34 cellular contexts compared by ENCODE assay signal in the genomic region with DNA sequence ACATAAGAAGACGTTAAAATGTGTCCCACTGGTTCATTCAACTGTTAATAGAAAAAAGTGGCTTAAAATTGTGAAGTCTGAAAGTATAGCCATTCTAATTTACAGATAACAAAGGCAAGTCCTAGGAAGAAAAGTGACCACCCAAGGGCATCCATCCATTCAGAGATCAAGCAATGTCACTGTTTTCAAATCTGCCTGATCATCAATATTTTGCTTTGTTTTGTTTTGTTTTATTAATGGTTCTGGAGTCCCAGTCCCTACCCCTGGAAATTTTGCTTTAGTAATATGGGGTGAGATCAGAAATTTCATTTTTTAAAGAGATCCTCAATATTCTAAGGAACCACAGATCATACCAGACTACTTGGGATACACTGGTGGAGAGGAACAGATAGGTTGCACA.
"Had no signal": no experiment of that assay in that cellular context is flagged by ENCODE, and none has a peak within 500 bp of the region (broad histone marks: within the 10 kb centered on the region; RNA-seq: fewer than 3 reads in every experiment).

No MANE protein-coding gene starts in this region.

- H3K27ac Mint-ChIP-seq: activated B cell treated with CpG ODN at 0.5 μM for 24 hours; activated CD4-positive, alpha-beta memory T cell treated with anti-CD3 and anti-CD28 coated beads for 36 hours; activated CD4-positive, alpha-beta T cell treated with anti-CD3 and anti-CD28 coated beads, Interleukin-2, amount 10 ng/mL, durations not matched to agents 24 days and 14 days; activated CD8-positive, alpha-beta T cell treated with anti-CD3 and anti-CD28 coated beads for 36 hours; activated naive CD4-positive, alpha-beta T cell treated with anti-CD3 and anti-CD28 coated beads for 36 hours; activated naive CD4-positive, alpha-beta T cell treated with anti-CD3 and anti-CD28 coated beads, Interleukin-2, amount 50 U/mL, for 72 hours; activated naive CD8-positive, alpha-beta T cell treated with anti-CD3 and anti-CD28 coated beads for 36 hours; activated T-cell treated with anti-CD3 and anti-CD28 coated beads, Interleukin-2, amount 50 U/mL, for 72 hours; activated T-helper 1 cell treated with anti-CD3 and anti-CD28 coated beads, Interleukin-12 subunit alpha, Interleukin-12 subunit beta, Interleukin-2, Interleukin-4 antibody, amounts not matched to agents 30 ng/mL and 10 ng/mL and 1 ng/mL, durations not matched to agents 14 hours and 24 hours and 36 hours; activated T-helper 17 cell treated with anti-CD3 and anti-CD28 coated beads, Interleukin-2, amount 50 U/mL, for 72 hours; T-helper 17 cell had no signal

- H3K27ac ChIP-seq: adrenal gland, body of pancreas, brain microvascular endothelial cell, breast epithelium, VCaP had no signal

- H3K9me3 ChIP-seq: adrenal gland, body of pancreas, breast epithelium had no signal

- H3K4me3 ChIP-seq: adrenal gland, body of pancreas, breast epithelium had no signal

- H3K36me3 ChIP-seq: adrenal gland, breast epithelium had no signal

- H3K9me3 Mint-ChIP-seq: activated B cell treated with CpG ODN at 0.5 μM for 24 hours; activated CD4-positive, alpha-beta memory T cell treated with anti-CD3 and anti-CD28 coated beads for 36 hours; activated CD4-positive, alpha-beta T cell treated with anti-CD3 and anti-CD28 coated beads, Interleukin-2, amount 10 ng/mL, durations not matched to agents 24 days and 14 days; activated CD8-positive, alpha-beta T cell treated with anti-CD3 and anti-CD28 coated beads for 36 hours; activated naive CD4-positive, alpha-beta T cell treated with anti-CD3 and anti-CD28 coated beads for 36 hours; activated naive CD4-positive, alpha-beta T cell treated with anti-CD3 and anti-CD28 coated beads, Interleukin-2, amount 50 U/mL, for 72 hours; activated naive CD8-positive, alpha-beta T cell treated with anti-CD3 and anti-CD28 coated beads for 36 hours; activated T-cell treated with anti-CD3 and anti-CD28 coated beads, Interleukin-2, amount 50 U/mL, for 4 hours; activated T-cell treated with anti-CD3 and anti-CD28 coated beads, Interleukin-2, amount 50 U/mL, for 72 hours; activated T-helper 1 cell treated with anti-CD3 and anti-CD28 coated beads, Interleukin-12 subunit alpha, Interleukin-12 subunit beta, Interleukin-2, Interleukin-4 antibody, amounts not matched to agents 30 ng/mL and 10 ng/mL and 1 ng/mL, durations not matched to agents 14 hours and 24 hours and 36 hours; activated T-helper 17 cell treated with anti-CD3 and anti-CD28 coated beads, Interleukin-2, amount 50 U/mL, for 72 hours had no signal

- H3K27me3 ChIP-seq: adrenal gland, body of pancreas, brain microvascular endothelial cell, breast epithelium had no signal

- ATAC-seq: activated CD8-positive, alpha-beta T cell treated with anti-CD3 and anti-CD28 coated beads for 36 hours; activated naive CD4-positive, alpha-beta T cell treated with anti-CD3 and anti-CD28 coated beads, Interleukin-2, amount 50 U/mL, for 72 hours; activated T-cell treated with anti-CD3 and anti-CD28 coated beads, Interleukin-2, amount 50 U/mL, for 4 hours; activated T-cell treated with anti-CD3 and anti-CD28 coated beads, Interleukin-2, amount 50 U/mL, for 72 hours; activated T-helper 17 cell treated with anti-CD3 and anti-CD28 coated beads, Interleukin-2, amount 50 U/mL, for 72 hours; body of pancreas; T-helper 17 cell had no signal

- H3K4me1 Mint-ChIP-seq: activated B cell treated with CpG ODN at 0.5 μM for 24 hours; activated naive CD8-positive, alpha-beta T cell treated with anti-CD3 and anti-CD28 coated beads for 36 hours; activated T-helper 17 cell treated with anti-CD3 and anti-CD28 coated beads, Interleukin-2, amount 50 U/mL, for 72 hours had no signal

- H3K4me1 ChIP-seq: adrenal gland, body of pancreas, breast epithelium had no signal

- H3K27me3 Mint-ChIP-seq: activated CD4-positive, alpha-beta T cell treated with anti-CD3 and anti-CD28 coated beads, Interleukin-2, amount 10 ng/mL, durations not matched to agents 24 days and 14 days; activated T-helper 17 cell treated with anti-CD3 and anti-CD28 coated beads, Interleukin-2, amount 50 U/mL, for 72 hours had no signal

- H3K4me3 Mint-ChIP-seq: activated B cell treated with CpG ODN at 0.5 μM for 24 hours; activated CD4-positive, alpha-beta memory T cell treated with anti-CD3 and anti-CD28 coated beads for 36 hours; activated CD4-positive, alpha-beta T cell treated with anti-CD3 and anti-CD28 coated beads, Interleukin-2, amount 10 ng/mL, durations not matched to agents 24 days and 14 days; activated CD8-positive, alpha-beta T cell treated with anti-CD3 and anti-CD28 coated beads for 36 hours; activated naive CD4-positive, alpha-beta T cell treated with anti-CD3 and anti-CD28 coated beads for 36 hours; activated naive CD8-positive, alpha-beta T cell treated with anti-CD3 and anti-CD28 coated beads for 36 hours; activated T-cell treated with anti-CD3 and anti-CD28 coated beads, Interleukin-2, amount 50 U/mL, for 4 hours; activated T-cell treated with anti-CD3 and anti-CD28 coated beads, Interleukin-2, amount 50 U/mL, for 72 hours; activated T-helper 1 cell treated with anti-CD3 and anti-CD28 coated beads, Interleukin-12 subunit alpha, Interleukin-12 subunit beta, Interleukin-2, Interleukin-4 antibody, amounts not matched to agents 30 ng/mL and 10 ng/mL and 1 ng/mL, durations not matched to agents 14 hours and 24 hours and 36 hours; activated T-helper 17 cell treated with anti-CD3 and anti-CD28 coated beads, Interleukin-2, amount 50 U/mL, for 72 hours; T-helper 17 cell had no signal

- DNase-seq: activated B cell treated with CpG ODN at 0.5 μM for 24 hours; activated CD4-positive, alpha-beta memory T cell treated with anti-CD3 and anti-CD28 coated beads for 36 hours; activated CD4-positive, alpha-beta T cell treated with anti-CD3 and anti-CD28 coated beads for 4 hours; activated CD4-positive, alpha-beta T cell treated with anti-CD3 and anti-CD28 coated beads, Interleukin-2, amount 10 ng/mL, durations not matched to agents 24 days and 14 days; activated CD4-positive, alpha-beta T cell treated with anti-CD3 and anti-CD28 coated beads, Interleukin-2, amount 50 U/mL, for 1 hour; activated CD4-positive, alpha-beta T cell treated with anti-CD3 and anti-CD28 coated beads, Interleukin-2, amount 50 U/mL, for 4 hours; activated CD4-positive, CD25-positive, alpha-beta regulatory T cell treated with anti-CD3 and anti-CD28 coated beads, Interleukin-2, amount 50 U/mL, for 72 hours; activated CD8-positive, alpha-beta memory T cell treated with anti-CD3 and anti-CD28 coated beads, Interleukin-2, amount 50 U/mL, for 4 hours; activated CD8-positive, alpha-beta T cell treated with anti-CD3 and anti-CD28 coated beads for 36 hours; activated effector memory CD4-positive, alpha-beta T cell treated with anti-CD3 and anti-CD28 coated beads, Interleukin-2, amount 50 U/mL, for 16 hours; activated gamma-delta T cell treated with Interleukin-2 at 50 U/mL for 16 hours; activated naive CD4-positive, alpha-beta T cell; activated naive CD4-positive, alpha-beta T cell treated with anti-CD3 and anti-CD28 coated beads for 36 hours; activated naive CD4-positive, alpha-beta T cell treated with anti-CD3 and anti-CD28 coated beads, Interleukin-2, amount 50 U/mL, for 16 hours; activated naive CD8-positive, alpha-beta T cell treated with anti-CD3 and anti-CD28 coated beads for 36 hours; activated T-cell treated with anti-CD3 and anti-CD28 coated beads for 4 hours; activated T-cell treated with anti-CD3 and anti-CD28 coated beads, Interleukin-2, amount 50 U/mL, for 1 hour; activated T-cell treated with anti-CD3 and anti-CD28 coated beads, Interleukin-2, amount 50 U/mL, for 4 hours; activated T-cell treated with anti-CD3 and anti-CD28 coated beads, Interleukin-2, amount 50 U/mL, for 72 hours; adrenal gland; amniotic stem cell; aorta; body of pancreas; brain microvascular endothelial cell; central memory CD4-positive, alpha-beta T cell; T-helper 17 cell had no signal

- FAIRE-seq: astrocyte, colon, TTC549 had no signal
